ENCODE assay signal across 9 cellular contexts in genomic region chr5:14035859-14036440, GRCh38.
DNase-seq lines count a peak whose midpoint lies in the region; ATAC-seq and TF ChIP-seq lines count a peak whose summit lies in the region.
"Had no signal": no experiment of that assay in that cellular context is flagged by ENCODE, and none has a peak within 500 bp of the region (broad histone marks: within the 10 kb centered on the region; RNA-seq: fewer than 3 reads in every experiment).

No MANE protein-coding gene starts in this region.

- H3K27me3 Mint-ChIP-seq in activated B cell treated with CpG ODN at 0.5 μM for 24 hours: peaks cover 28% of the 10 kb centered on the region
- no peaks in the 10 kb centered on the region for H3K27me3 Mint-ChIP-seq in activated CD4-positive, alpha-beta memory T cell treated with anti-CD3 and anti-CD28 coated beads, Interleukin-2, amount 10 ng/mL, durations not matched to agents 7 days and 5 days

- POLR2A ChIA-PET in activated B cell treated with CpG ODN at 0.5 μM for 24 hours (lab: Charles Lee): no interaction called here
- POLR2A ChIA-PET in activated CD4-positive, alpha-beta memory T cell treated with anti-CD3 and anti-CD28 coated beads, Interleukin-2, amount 10 ng/mL, durations not matched to agents 7 days and 5 days (lab: Charles Lee): no interaction called here

- H3K4me3 Mint-ChIP-seq in activated B cell treated with CpG ODN at 0.5 μM for 24 hours: no peak overlapping the region
- H3K4me3 Mint-ChIP-seq in activated CD4-positive, alpha-beta memory T cell treated with anti-CD3 and anti-CD28 coated beads, Interleukin-2, amount 10 ng/mL, durations not matched to agents 7 days and 5 days: no peak overlapping the region

- peak overlapping the region; percentile 27 for H3K4me3 ChIP-seq in skeletal muscle cell (ENCODE audit: low read depth, low read length)

- no peak overlapping the region for H3K27ac Mint-ChIP-seq in activated B cell treated with CpG ODN at 0.5 μM for 24 hours
- H3K27ac Mint-ChIP-seq in activated CD4-positive, alpha-beta memory T cell treated with anti-CD3 and anti-CD28 coated beads, Interleukin-2, amount 10 ng/mL, durations not matched to agents 7 days and 5 days: no peak overlapping the region
- H3K27ac Mint-ChIP-seq: IgD-negative memory B cell had no signal

- H3K4me1 Mint-ChIP-seq in activated B cell treated with CpG ODN at 0.5 μM for 24 hours: peaks cover 9% of the 10 kb centered on the region
- peaks cover 5% of the 10 kb centered on the region for H3K4me1 Mint-ChIP-seq in activated CD4-positive, alpha-beta memory T cell treated with anti-CD3 and anti-CD28 coated beads, Interleukin-2, amount 10 ng/mL, durations not matched to agents 7 days and 5 days

- no peaks in the 10 kb centered on the region for H3K9me3 Mint-ChIP-seq in activated B cell treated with CpG ODN at 0.5 μM for 24 hours
- no peaks in the 10 kb centered on the region for H3K9me3 Mint-ChIP-seq in activated CD4-positive, alpha-beta memory T cell treated with anti-CD3 and anti-CD28 coated beads, Interleukin-2, amount 10 ng/mL, durations not matched to agents 7 days and 5 days

- H3K36me3 Mint-ChIP-seq in activated B cell treated with CpG ODN at 0.5 μM for 24 hours (ENCODE audit: low read depth): no peaks in the 10 kb centered on the region
- no peaks in the 10 kb centered on the region for H3K36me3 Mint-ChIP-seq in activated CD4-positive, alpha-beta memory T cell treated with anti-CD3 and anti-CD28 coated beads, Interleukin-2, amount 10 ng/mL, durations not matched to agents 7 days and 5 days (ENCODE audit: low read depth)
- H3K36me3 Mint-ChIP-seq: IgD-negative memory B cell had no signal

- CTCF ChIA-PET in activated B cell treated with CpG ODN at 0.5 μM for 24 hours (lab: Charles Lee): no interaction called here
- CTCF ChIA-PET in activated CD4-positive, alpha-beta memory T cell treated with anti-CD3 and anti-CD28 coated beads, Interleukin-2, amount 10 ng/mL, durations not matched to agents 7 days and 5 days (lab: Charles Lee): no interaction called here

- peak; percentile 31 for ATAC-seq in activated B cell treated with CpG ODN at 0.5 μM for 24 hours (ENCODE audit: low read depth)

- intact Hi-C loops in activated B cell treated with CpG ODN at 0.5 μM for 24 hours (cut with micrococcal nuclease): no loop called here

- peak; percentile 97 for DNase-seq in Daoy (ENCODE audit: low read depth)
- peak; percentile 23 for DNase-seq in HuH-7 (ENCODE audit: low spot score)
- DNase-seq in activated B cell treated with CpG ODN at 0.5 μM for 24 hours: no peak
- DNase-seq in hepatic stellate cell (ENCODE audit: low spot score): peak; percentile 78
- peak; percentile 96 for DNase-seq in skeletal muscle cell (ENCODE audit: low read depth)
- no peak for DNase-seq in activated CD8-positive, alpha-beta memory T cell treated with anti-CD3 and anti-CD28 coated beads for 24 hours
- no peak for DNase-seq in activated CD4-positive, alpha-beta memory T cell treated with anti-CD3 and anti-CD28 coated beads, Interleukin-2, amount 10 ng/mL, durations not matched to agents 7 days and 5 days
- no peak for DNase-seq in activated CD4-positive, alpha-beta T cell treated with anti-CD3 and anti-CD28 coated beads, Interleukin-2, amount 50 U/mL, for 48 hours

- no peak for TF ChIP-seq CTCF in activated B cell treated with CpG ODN at 0.5 μM for 24 hours (IDR thresholded peaks at IDR 0.05)

Comparison
In these comparisons a context has a peak if more than half of its experiments do, and no peak if none do; other contexts are left out.
1. DNase-seq: peak in Daoy (single experiment), HuH-7 (single experiment), hepatic stellate cell (single experiment) and skeletal muscle cell (single experiment); none in activated B cell treated with CpG ODN at 0.5 μM for 24 hours (single experiment), activated CD8-positive, alpha-beta memory T cell treated with anti-CD3 and anti-CD28 coated beads for 24 hours (single experiment), activated CD4-positive, alpha-beta memory T cell treated with anti-CD3 and anti-CD28 coated beads, Interleukin-2, amount 10 ng/mL, durations not matched to agents 7 days and 5 days (single experiment) and activated CD4-positive, alpha-beta T cell treated with anti-CD3 and anti-CD28 coated beads, Interleukin-2, amount 50 U/mL, for 48 hours (0 of 2).